In genomic region chr17:14737984-14738651, GRCh38 we compare ENCODE assay signal across 8 cellular contexts.
DNase-seq lines count a peak whose midpoint lies in the region; ATAC-seq, FAIRE-seq and TF ChIP-seq lines count a peak whose summit lies in the region.

No MANE protein-coding gene starts in this region.

- H3K9me3 ChIP-seq in HepG2 (ENCODE audit: low read length): no peaks in the 10 kb centered on the region

- peak; percentile 92 for FAIRE-seq in HepG2 (lab: Jason Lieb, UNC)

- TF ChIP-seq CTCF in GM12873 (IDR thresholded peaks at IDR 0.05; ENCODE audit: insufficient read depth, low read depth, low read length, missing control alignments) (peak; percentile 9), HepG2 (CRISPR knock-in tag; IDR thresholded peaks at IDR 0.05) (peak; percentile 55)

- no peak; the same call in 1 of the 2 replicates for TF ChIP-seq RAD21 in HepG2 (CRISPR knock-in tag; IDR thresholded peaks at IDR 0.05)

- H3K36me3 ChIP-seq in HepG2 (replicated peaks in 1 of 2; ENCODE audit: control insufficient read depth in 1 of 2, insufficient read depth in 2 of 2, low read length in 2 of 2): no peaks in the 10 kb centered on the region

- H3K4me1 ChIP-seq in HepG2 (ENCODE audit: insufficient read depth, low read length): peaks cover 30% of the 10 kb centered on the region

- peak; percentile 81 for ATAC-seq in HG03342 (IDR thresholded peaks at IDR 0.05; ENCODE audit: unreplicated experiment)
- peak; percentile 99 for ATAC-seq in HepG2
- no peak for ATAC-seq in HG03571 (IDR thresholded peaks at IDR 0.05; ENCODE audit: unreplicated experiment)

- POLR2A ChIA-PET in HepG2 (lab: Yijun Ruan, JAX): no interaction called here

- BruUV-seq in HepG2 (replicated peaks; lab: Mats Ljungman, UMichigan): no TSS peak

- H3K79me2 ChIP-seq in HepG2 (ENCODE audit: insufficient read depth, low read length): no peaks in the 10 kb centered on the region

- no peaks in the 10 kb centered on the region for H4K20me1 ChIP-seq in HepG2 (ENCODE audit: insufficient read depth, low read length)

- peak overlapping the region; percentile 77 for H3K4me2 ChIP-seq in HepG2 (ENCODE audit: low read depth, low read length)

- no peak overlapping the region for H2AFZ ChIP-seq in HepG2 (ENCODE audit: low read length)

- TF ChIP-seq EP300 in HepG2 (IDR thresholded peaks at IDR 0.05; ENCODE audit: low read depth in 2 of 2, low read length in 2 of 2) (peak; percentile 27 to 81; a peak in 2 of 4 replicates), HepG2 (CRISPR knock-in tag; IDR thresholded peaks at IDR 0.05; ENCODE audit: borderline replicate concordance) (peak; percentile 85)

- intact Hi-C loops in HepG2 (cut with micrococcal nuclease; ENCODE audit: unreplicated experiment): loop anchor here (2.0 to 10.0 kb wide), 2 partner anchors 47 to 103 kb away; no protein-coding TSS in a partner anchor

- 1% methylated on average over 10 of the region's 12 CpGs for WGBS in HepG2 (ENCODE audit: low lambda C conversion rate)

- peak overlapping the region; percentile 23 to 54 (median 28); a peak in 5 of 6 replicates for H3K4me3 ChIP-seq in HepG2 (replicated peaks in 1 of 3; ENCODE audit: insufficient read depth in 1 of 3, low read depth in 2 of 3, low read length in 3 of 3)

- DNase-seq in astrocyte of the hippocampus (ENCODE audit: low read depth, low spot score) (peak; percentile 77), HepG2 (ENCODE audit: low spot score) (peak; percentile 97), amygdala (lab: John Stamatoyannopoulos, UW) (no peak), cerebellar nuclear complex (lab: John Stamatoyannopoulos, UW) (no peak)
- DNase-seq in central memory CD4-positive, alpha-beta T cell: no peak

- in situ Hi-C loops in HepG2 (cut with HindIII; ENCODE audit: extremely low pct_ligation_motif_present, low pct_unique_long_range_greater_than_20kb): no loop called here

- H3K9ac ChIP-seq in HepG2 (ENCODE audit: insufficient read depth, low read depth, low read length): peak overlapping the region; percentile 55

- H3K27me3 ChIP-seq in HepG2 (ENCODE audit: control insufficient read depth in 1 of 2, insufficient read depth in 2 of 2, low read length in 2 of 2): no peaks in the 10 kb centered on the region

- CTCF ChIA-PET in HepG2 (lab: Yijun Ruan, JAX; ENCODE audit: low intra/inter-chr PET ratio, low total read pairs): no interaction called here

- H3K27ac ChIP-seq in HepG2 (ENCODE audit: extremely low read length, insufficient read depth, low read length): peak overlapping the region; percentile 88

- TF ChIP-seq POLR2A in HepG2 (IDR thresholded peaks at IDR 0.05; ENCODE audit: insufficient read depth in 1 of 2, low read depth in 2 of 2, low read length in 2 of 2): peak in 1 of 2 experiments; percentile 42; a peak in 1 of 4 replicates

TF ChIP-seq in HepG2, 621 proteins besides CTCF, POLR2A, EP300 and RAD21 (continues in another document):
- TF ChIP-seq PAXIP1 (CRISPR knock-in tag; conservative IDR thresholded peaks at IDR 0.05): peak; percentile 83
- no peak for TF ChIP-seq ZNF101 (CRISPR knock-in tag; IDR thresholded peaks at IDR 0.05; ENCODE audit: borderline replicate concordance, low read depth)
- no peak for TF ChIP-seq ZNF503 (CRISPR knock-in tag; IDR thresholded peaks at IDR 0.05)
- TF ChIP-seq MAFG (CRISPR knock-in tag; IDR thresholded peaks at IDR 0.05): peak; percentile 97
- no peak for TF ChIP-seq RBAK (CRISPR knock-in tag; IDR thresholded peaks at IDR 0.05)
- 0 out of 2 replicates have a peak, but pooled peaks have one; percentile 41 for TF ChIP-seq SIX4 (CRISPR knock-in tag; IDR thresholded peaks at IDR 0.05)
- TF ChIP-seq ZNF543 (CRISPR knock-in tag; IDR thresholded peaks at IDR 0.05): 0 out of 2 replicates have a peak, but pooled peaks have one; percentile 46
- TF ChIP-seq PRDM10 (CRISPR knock-in tag; IDR thresholded peaks at IDR 0.05; ENCODE audit: low read depth): peak; percentile 56; the same call in 1 of the 2 replicates
- TF ChIP-seq ZNF143 (CRISPR knock-in tag; IDR thresholded peaks at IDR 0.05): 0 out of 2 replicates have a peak, but pooled peaks have one; percentile 28
- TF ChIP-seq ZNF567 (CRISPR knock-in tag; IDR thresholded peaks at IDR 0.05; ENCODE audit: borderline replicate concordance): 0 out of 2 replicates have a peak, but pooled peaks have one; percentile 47
- TF ChIP-seq ZBTB14 (CRISPR knock-in tag; IDR thresholded peaks at IDR 0.05): no peak

Comparison
In these comparisons a context has a peak if more than half of its experiments do, and no peak if none do; other contexts are left out.
1. DNase-seq: peak in astrocyte of the hippocampus (single experiment) and HepG2 (single experiment); none in central memory CD4-positive, alpha-beta T cell (single experiment), amygdala (0 of 56) and cerebellar nuclear complex (0 of 2).